Comparison of ENCODE assay signal across 22 cellular contexts in genomic region chr10:98194633-98195032, GRCh38.
"Had no signal": no experiment of that assay in that cellular context is flagged by ENCODE, and none has a peak within 500 bp of the region (broad histone marks: within the 10 kb centered on the region; RNA-seq: fewer than 3 reads in every experiment).

No MANE protein-coding gene starts in this region.

- H3K27ac ChIP-seq: RWPE1 had no signal

- ATAC-seq: Panc1, PC-3, T-cell had no signal

- H3K9ac ChIP-seq: SK-N-SH had no signal

- H3K4me2 ChIP-seq: SK-N-SH had no signal

- DNase-seq: IMR-90, Kasumi-1, KG1, NCI-H1048, NCI-H1105, NCI-H1417, NCI-H1436 treated with DMSO at 0.1 percent for 48 hours, NCI-H1694, NCI-H187 treated with DMSO at 0.1 percent for 48 hours, NCI-H2029 treated with DMSO at 0.1 percent for 48 hours, NCI-H2107, NCI-H2227 treated with DMSO at 0.1 percent for 48 hours, NCI-H524, NCI-H69, NCI-H774, PC-3, SHP77, SK-N-SH, SW 1271, T-cell had no signal
